Comparison of ENCODE assay signal across 1 cellular context in the genomic region with DNA sequence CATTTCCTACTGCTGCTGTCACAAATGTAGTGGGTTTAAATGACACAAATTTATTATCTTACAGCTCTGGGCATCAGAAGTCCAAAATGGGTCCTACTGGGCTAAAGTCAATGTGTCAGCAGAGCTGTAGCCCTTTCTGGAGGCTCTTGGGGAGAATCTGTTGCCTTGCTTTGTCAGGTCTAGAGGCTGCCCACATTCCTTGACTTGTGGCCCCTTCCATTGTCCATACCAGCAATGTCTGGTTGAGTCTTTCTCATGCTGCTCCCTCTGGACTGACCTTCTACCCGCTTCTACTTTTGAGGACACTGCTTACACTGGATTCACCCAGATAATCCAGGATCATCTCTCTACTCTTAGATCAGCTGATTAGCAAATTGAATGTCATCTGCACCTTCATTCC.
TF ChIP-seq lines count a peak whose summit lies in the region.

No MANE protein-coding gene starts in this region.

TF ChIP-seq in GM12878, 131 proteins besides CTCF, POLR2A, EP300 and RAD21:
- TF ChIP-seq, protein P1, sequence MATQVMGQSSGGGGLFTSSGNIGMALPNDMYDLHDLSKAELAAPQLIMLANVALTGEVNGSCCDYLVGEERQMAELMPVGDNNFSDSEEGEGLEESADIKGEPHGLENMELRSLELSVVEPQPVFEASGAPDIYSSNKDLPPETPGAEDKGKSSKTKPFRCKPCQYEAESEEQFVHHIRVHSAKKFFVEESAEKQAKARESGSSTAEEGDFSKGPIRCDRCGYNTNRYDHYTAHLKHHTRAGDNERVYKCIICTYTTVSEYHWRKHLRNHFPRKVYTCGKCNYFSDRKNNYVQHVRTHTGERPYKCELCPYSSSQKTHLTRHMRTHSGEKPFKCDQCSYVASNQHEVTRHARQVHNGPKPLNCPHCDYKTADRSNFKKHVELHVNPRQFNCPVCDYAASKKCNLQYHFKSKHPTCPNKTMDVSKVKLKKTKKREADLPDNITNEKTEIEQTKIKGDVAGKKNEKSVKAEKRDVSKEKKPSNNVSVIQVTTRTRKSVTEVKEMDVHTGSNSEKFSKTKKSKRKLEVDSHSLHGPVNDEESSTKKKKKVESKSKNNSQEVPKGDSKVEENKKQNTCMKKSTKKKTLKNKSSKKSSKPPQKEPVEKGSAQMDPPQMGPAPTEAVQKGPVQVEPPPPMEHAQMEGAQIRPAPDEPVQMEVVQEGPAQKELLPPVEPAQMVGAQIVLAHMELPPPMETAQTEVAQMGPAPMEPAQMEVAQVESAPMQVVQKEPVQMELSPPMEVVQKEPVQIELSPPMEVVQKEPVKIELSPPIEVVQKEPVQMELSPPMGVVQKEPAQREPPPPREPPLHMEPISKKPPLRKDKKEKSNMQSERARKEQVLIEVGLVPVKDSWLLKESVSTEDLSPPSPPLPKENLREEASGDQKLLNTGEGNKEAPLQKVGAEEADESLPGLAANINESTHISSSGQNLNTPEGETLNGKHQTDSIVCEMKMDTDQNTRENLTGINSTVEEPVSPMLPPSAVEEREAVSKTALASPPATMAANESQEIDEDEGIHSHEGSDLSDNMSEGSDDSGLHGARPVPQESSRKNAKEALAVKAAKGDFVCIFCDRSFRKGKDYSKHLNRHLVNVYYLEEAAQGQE (IDR thresholded peaks at IDR 0.05; ENCODE audit: low read depth, low read length), result no peak
- TF ChIP-seq HDGF (IDR thresholded peaks at IDR 0.05) (no peak), ASH2L (IDR thresholded peaks at IDR 0.05; ENCODE audit: borderline replicate concordance, low read depth) (no peak), FOS (IDR thresholded peaks at IDR 0.05; ENCODE audit: borderline replicate concordance, extremely low read depth, insufficient read length) (no peak), GABPA (IDR thresholded peaks at IDR 0.05; ENCODE audit: low read depth) (no peak), MXI1 (IDR thresholded peaks at IDR 0.05; ENCODE audit: low read depth, low read length) (no peak), RBBP5 (conservative IDR thresholded peaks at IDR 0.05) (no peak), RAD51 (IDR thresholded peaks at IDR 0.05) (no peak), KDM1A (IDR thresholded peaks at IDR 0.05; ENCODE audit: borderline replicate concordance) (no peak), CBFB (IDR thresholded peaks at IDR 0.05; ENCODE audit: low read depth) (no peak)
- TF ChIP-seq, protein P2, sequence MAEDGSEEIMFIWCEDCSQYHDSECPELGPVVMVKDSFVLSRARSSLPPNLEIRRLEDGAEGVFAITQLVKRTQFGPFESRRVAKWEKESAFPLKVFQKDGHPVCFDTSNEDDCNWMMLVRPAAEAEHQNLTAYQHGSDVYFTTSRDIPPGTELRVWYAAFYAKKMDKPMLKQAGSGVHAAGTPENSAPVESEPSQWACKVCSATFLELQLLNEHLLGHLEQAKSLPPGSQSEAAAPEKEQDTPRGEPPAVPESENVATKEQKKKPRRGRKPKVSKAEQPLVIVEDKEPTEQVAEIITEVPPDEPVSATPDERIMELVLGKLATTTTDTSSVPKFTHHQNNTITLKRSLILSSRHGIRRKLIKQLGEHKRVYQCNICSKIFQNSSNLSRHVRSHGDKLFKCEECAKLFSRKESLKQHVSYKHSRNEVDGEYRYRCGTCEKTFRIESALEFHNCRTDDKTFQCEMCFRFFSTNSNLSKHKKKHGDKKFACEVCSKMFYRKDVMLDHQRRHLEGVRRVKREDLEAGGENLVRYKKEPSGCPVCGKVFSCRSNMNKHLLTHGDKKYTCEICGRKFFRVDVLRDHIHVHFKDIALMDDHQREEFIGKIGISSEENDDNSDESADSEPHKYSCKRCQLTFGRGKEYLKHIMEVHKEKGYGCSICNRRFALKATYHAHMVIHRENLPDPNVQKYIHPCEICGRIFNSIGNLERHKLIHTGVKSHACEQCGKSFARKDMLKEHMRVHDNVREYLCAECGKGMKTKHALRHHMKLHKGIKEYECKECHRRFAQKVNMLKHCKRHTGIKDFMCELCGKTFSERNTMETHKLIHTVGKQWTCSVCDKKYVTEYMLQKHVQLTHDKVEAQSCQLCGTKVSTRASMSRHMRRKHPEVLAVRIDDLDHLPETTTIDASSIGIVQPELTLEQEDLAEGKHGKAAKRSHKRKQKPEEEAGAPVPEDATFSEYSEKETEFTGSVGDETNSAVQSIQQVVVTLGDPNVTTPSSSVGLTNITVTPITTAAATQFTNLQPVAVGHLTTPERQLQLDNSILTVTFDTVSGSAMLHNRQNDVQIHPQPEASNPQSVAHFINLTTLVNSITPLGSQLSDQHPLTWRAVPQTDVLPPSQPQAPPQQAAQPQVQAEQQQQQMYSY (CRISPR knock-in tag; IDR thresholded peaks at IDR 0.05), result no peak
- TF ChIP-seq, protein P3, sequence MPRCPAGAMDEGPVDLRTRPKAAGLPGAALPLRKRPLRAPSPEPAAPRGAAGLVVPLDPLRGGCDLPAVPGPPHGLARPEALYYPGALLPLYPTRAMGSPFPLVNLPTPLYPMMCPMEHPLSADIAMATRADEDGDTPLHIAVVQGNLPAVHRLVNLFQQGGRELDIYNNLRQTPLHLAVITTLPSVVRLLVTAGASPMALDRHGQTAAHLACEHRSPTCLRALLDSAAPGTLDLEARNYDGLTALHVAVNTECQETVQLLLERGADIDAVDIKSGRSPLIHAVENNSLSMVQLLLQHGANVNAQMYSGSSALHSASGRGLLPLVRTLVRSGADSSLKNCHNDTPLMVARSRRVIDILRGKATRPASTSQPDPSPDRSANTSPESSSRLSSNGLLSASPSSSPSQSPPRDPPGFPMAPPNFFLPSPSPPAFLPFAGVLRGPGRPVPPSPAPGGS (IDR thresholded peaks at IDR 0.05; ENCODE audit: borderline replicate concordance, insufficient read depth, low read depth, low read length, poor library complexity, severe bottlenecking), result no peak
TF ChIP-seq in GM12878: peak in this region for 0.
